In genomic region chr1:116826818-116827606, GRCh38 we compare ENCODE assay signal across 9 cellular contexts.
DNase-seq lines count a peak whose midpoint lies in the region; ATAC-seq and TF ChIP-seq lines count a peak whose summit lies in the region.
"Had no signal": no experiment of that assay in that cellular context is flagged by ENCODE, and none has a peak within 500 bp of the region (broad histone marks: within the 10 kb centered on the region; RNA-seq: fewer than 3 reads in every experiment).

No MANE protein-coding gene starts in this region.

- no peak for DNase-seq in HCT116 (ENCODE audit: low read depth, low spot score)
- peak; percentile 65 to 82 for DNase-seq in activated CD4-positive, alpha-beta T cell treated with anti-CD3 and anti-CD28 coated beads, Interleukin-2, amount 50 U/mL, for 48 hours
- DNase-seq in immature natural killer cell: no peak
- DNase-seq in T-helper 9 cell: no peak
- DNase-seq in WTC11 (ENCODE audit: low spot score): no peak
- DNase-seq in NCI-H345 treated with DMSO at 0.1 percent for 48 hours (lab: John Stamatoyannopoulos, UW; ENCODE audit: unreplicated experiment): no peak

- H3K9ac ChIP-seq in HCT116 (ENCODE audit: low read length): no peak overlapping the region
- H3K9ac ChIP-seq in Loucy (ENCODE audit: low read depth, low read length, poor library complexity, severe bottlenecking): peak overlapping the region; percentile 56

- peaks cover 0 to 4% (median 0%) of the 10 kb centered on the region in 3 donors for H3K36me3 Mint-ChIP-seq in immature natural killer cell
- no peaks in the 10 kb centered on the region for H3K36me3 Mint-ChIP-seq in WTC11

- CTCF ChIA-PET in HCT116 (lab: Charles Lee) (no interaction called here), WTC11 (lab: Charles Lee) (no interaction called here)

- H3K27me3 Mint-ChIP-seq in immature natural killer cell (ENCODE audit: low read depth in 3 of 3): peaks cover 1 to 3% (median 2%) of the 10 kb centered on the region in 3 donors
- no peaks in the 10 kb centered on the region for H3K27me3 Mint-ChIP-seq in WTC11 (ENCODE audit: low read depth)

- TF ChIP-seq RAD21 in HCT116 (IDR thresholded peaks at IDR 0.05; ENCODE audit: low read depth): no peak

- H3K4me2 ChIP-seq in HCT116 (ENCODE audit: low read length) (peak overlapping the region; percentile 34), Loucy (ENCODE audit: low read depth, low read length, poor library complexity, severe bottlenecking) (peak overlapping the region; percentile 67)

- TF ChIP-seq CTCF in HCT116 (IDR thresholded peaks at IDR 0.05 in 2 of 3, conservative IDR thresholded peaks at IDR 0.05 in 1 of 3; ENCODE audit: borderline replicate concordance in 1 of 3, insufficient read depth in 1 of 3, low read depth in 2 of 3, low read length in 2 of 3): no peak
- TF ChIP-seq CTCF in Loucy (conservative IDR thresholded peaks at IDR 0.05; ENCODE audit: low read length): no peak
- no peak for TF ChIP-seq CTCF in WTC11 (IDR thresholded peaks at IDR 0.05)

- H3K27ac Mint-ChIP-seq in immature natural killer cell (peak overlapping the region in 4 of 6 donors; percentile 16 to 63 (median 27)), WTC11 (no peak overlapping the region)

- H3K9me3 Mint-ChIP-seq in immature natural killer cell (no peaks in the 10 kb centered on the region), WTC11 (0 out of 2 replicates have a peak, but pooled peaks cover 9% of the 10 kb centered on the region)

- H3F3A ChIP-seq in Loucy (ENCODE audit: low read depth): peaks cover 5% of the 10 kb centered on the region; the same call in 1 of the 2 replicates

- H4K20me1 ChIP-seq in HCT116 (ENCODE audit: insufficient read depth) (no peaks in the 10 kb centered on the region), Loucy (ENCODE audit: insufficient read depth, low read length, poor library complexity, severe bottlenecking) (no peaks in the 10 kb centered on the region)

- RAD21 ChIA-PET in HCT116 (lab: Charles Lee; ENCODE audit: low non-redundant PET in 1 of 2, low total read pairs in 2 of 2, uncharacterized antibody in 2 of 2, unreplicated experiment in 2 of 2): no interaction called here

- no peak for TF ChIP-seq POLR2A in HCT116 (IDR thresholded peaks at IDR 0.05; ENCODE audit: borderline replicate concordance, extremely low read depth, insufficient read depth, insufficient read length)

- BruUV-seq in HCT116 (replicated peaks; lab: Mats Ljungman, UMichigan): no TSS peak

- H3K9me3 ChIP-seq in HCT116 (ENCODE audit: control insufficient read depth in 1 of 2, insufficient read depth in 1 of 2, low read depth in 1 of 2, low read length in 2 of 2) (no peaks in the 10 kb centered on the region), Loucy (ENCODE audit: insufficient read depth, low read depth, low read length) (no peaks in the 10 kb centered on the region)
- H3K9me3 ChIP-seq: Peyer's patch had no signal

- peaks cover 11 to 14% of the 10 kb centered on the region in 2 donors for H3K4me1 Mint-ChIP-seq in immature natural killer cell
- H3K4me1 Mint-ChIP-seq in WTC11: peaks cover 40% of the 10 kb centered on the region

- no peaks in the 10 kb centered on the region for H3K9me2 ChIP-seq in HCT116 (ENCODE audit: insufficient read depth)
- no peaks in the 10 kb centered on the region for H3K9me2 ChIP-seq in Loucy (replicated peaks; ENCODE audit: low read depth, low read length)

- H3K4me3 ChIP-seq in HCT116 (replicated peaks in 1 of 2; ENCODE audit: low read depth in 1 of 2, low read length in 2 of 2) (no peak overlapping the region), Loucy (ENCODE audit: low read length, poor library complexity, severe bottlenecking) (peak overlapping the region; percentile 53)
- H3K4me3 ChIP-seq: Peyer's patch had no signal

- H3K4me1 ChIP-seq in HCT116 (ENCODE audit: control insufficient read depth in 1 of 2, insufficient read depth in 2 of 2, low read length in 2 of 2): peaks cover 0 to 11% of the 10 kb centered on the region in 2 experiments; a peak in 2 of 4 replicates
- H3K4me1 ChIP-seq in Loucy (ENCODE audit: insufficient read depth, low read length, poor library complexity, severe bottlenecking): peaks cover 52% of the 10 kb centered on the region

- POLR2A ChIA-PET in HCT116 (lab: Charles Lee) (no interaction called here), WTC11 (lab: Charles Lee) (no interaction called here)

- H2AFZ ChIP-seq in HCT116 (ENCODE audit: low read depth, low read length, poor library complexity, severe bottlenecking) (peak overlapping the region; percentile 71), Loucy (ENCODE audit: low read length) (peak overlapping the region; percentile 57)

- no peaks in the 10 kb centered on the region for H3K27me3 ChIP-seq in HCT116 (ENCODE audit: insufficient read depth, low read length)
- no peaks in the 10 kb centered on the region for H3K27me3 ChIP-seq in Loucy (ENCODE audit: insufficient read depth, low read length, poor library complexity, severe bottlenecking)
- H3K27me3 ChIP-seq: Peyer's patch had no signal

- ATAC-seq in GM18499 (IDR thresholded peaks at IDR 0.05; ENCODE audit: insufficient read depth, unreplicated experiment) (peak; percentile 82), HCT116 (peak; percentile 54), WTC11 (no peak)

- H3K36me3 ChIP-seq in HCT116 (ENCODE audit: control insufficient read depth in 1 of 2, insufficient read depth in 2 of 2, low read length in 2 of 2): no peaks in the 10 kb centered on the region
- H3K36me3 ChIP-seq in Loucy (ENCODE audit: insufficient read depth, low read length): no peaks in the 10 kb centered on the region
- H3K36me3 ChIP-seq: Peyer's patch had no signal

- H3K79me2 ChIP-seq in HCT116 (ENCODE audit: insufficient read depth, low read length): no peaks in the 10 kb centered on the region
- H3K79me2 ChIP-seq in Loucy (ENCODE audit: insufficient read depth, low read length): no peaks in the 10 kb centered on the region

- intact Hi-C loops in HCT116 (cut with micrococcal nuclease): no loop called here

- no peak overlapping the region for H3K27ac ChIP-seq in HCT116 (ENCODE audit: low read depth, low read length)

- no peak overlapping the region for H3K4me3 Mint-ChIP-seq in immature natural killer cell
- H3K4me3 Mint-ChIP-seq in WTC11: no peak overlapping the region

TF ChIP-seq in HCT116, 20 proteins besides CTCF, POLR2A, EP300 and RAD21:
- TF ChIP-seq SIN3A (IDR thresholded peaks at IDR 0.05; ENCODE audit: low read depth) (no peak), EZH2 (IDR thresholded peaks at IDR 0.05) (no peak), FOSL1 (IDR thresholded peaks at IDR 0.05; ENCODE audit: low read depth) (peak; percentile 42; the same call in 1 of the 2 replicates), JUND (IDR thresholded peaks at IDR 0.05) (0 out of 2 replicates have a peak, but pooled peaks have one; percentile 35), ZFX (IDR thresholded peaks at IDR 0.05) (peak; percentile 26; the same call in 1 of the 2 replicates), ELF1 (IDR thresholded peaks at IDR 0.05; ENCODE audit: borderline replicate concordance, low read depth) (no peak), YY1 (IDR thresholded peaks at IDR 0.05; ENCODE audit: extremely low read depth, insufficient replicate concordance, low read depth, low read length) (no peak)
- TF ChIP-seq, protein P1, sequence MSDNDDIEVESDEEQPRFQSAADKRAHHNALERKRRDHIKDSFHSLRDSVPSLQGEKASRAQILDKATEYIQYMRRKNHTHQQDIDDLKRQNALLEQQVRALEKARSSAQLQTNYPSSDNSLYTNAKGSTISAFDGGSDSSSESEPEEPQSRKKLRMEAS (IDR thresholded peaks at IDR 0.05): no peak

TF ChIP-seq in WTC11, 78 proteins besides CTCF, POLR2A, EP300 and RAD21 (continues in another document):
- TF ChIP-seq MXD4 (CRISPR knock-in tag; IDR thresholded peaks at IDR 0.05; ENCODE audit: borderline replicate concordance): no peak
- no peak for TF ChIP-seq EMX1 (CRISPR knock-in tag; IDR thresholded peaks at IDR 0.05)
- no peak for TF ChIP-seq JUN (CRISPR knock-in tag; IDR thresholded peaks at IDR 0.05)
- TF ChIP-seq USF1 (CRISPR knock-in tag; IDR thresholded peaks at IDR 0.05): no peak
- TF ChIP-seq ZNF532 (CRISPR knock-in tag; IDR thresholded peaks at IDR 0.05; ENCODE audit: borderline replicate concordance): no peak

Comparison
In these comparisons a context has a peak if more than half of its experiments do, and no peak if none do; other contexts are left out.
1. DNase-seq: peak in activated CD4-positive, alpha-beta T cell treated with anti-CD3 and anti-CD28 coated beads, Interleukin-2, amount 50 U/mL, for 48 hours (2 of 2); none in HCT116 (single experiment), immature natural killer cell (0 of 3), T-helper 9 cell (single experiment), WTC11 (single experiment) and NCI-H345 treated with DMSO at 0.1 percent for 48 hours (single experiment).